ENCODE assay signal across 1 cellular context in the genomic region with DNA sequence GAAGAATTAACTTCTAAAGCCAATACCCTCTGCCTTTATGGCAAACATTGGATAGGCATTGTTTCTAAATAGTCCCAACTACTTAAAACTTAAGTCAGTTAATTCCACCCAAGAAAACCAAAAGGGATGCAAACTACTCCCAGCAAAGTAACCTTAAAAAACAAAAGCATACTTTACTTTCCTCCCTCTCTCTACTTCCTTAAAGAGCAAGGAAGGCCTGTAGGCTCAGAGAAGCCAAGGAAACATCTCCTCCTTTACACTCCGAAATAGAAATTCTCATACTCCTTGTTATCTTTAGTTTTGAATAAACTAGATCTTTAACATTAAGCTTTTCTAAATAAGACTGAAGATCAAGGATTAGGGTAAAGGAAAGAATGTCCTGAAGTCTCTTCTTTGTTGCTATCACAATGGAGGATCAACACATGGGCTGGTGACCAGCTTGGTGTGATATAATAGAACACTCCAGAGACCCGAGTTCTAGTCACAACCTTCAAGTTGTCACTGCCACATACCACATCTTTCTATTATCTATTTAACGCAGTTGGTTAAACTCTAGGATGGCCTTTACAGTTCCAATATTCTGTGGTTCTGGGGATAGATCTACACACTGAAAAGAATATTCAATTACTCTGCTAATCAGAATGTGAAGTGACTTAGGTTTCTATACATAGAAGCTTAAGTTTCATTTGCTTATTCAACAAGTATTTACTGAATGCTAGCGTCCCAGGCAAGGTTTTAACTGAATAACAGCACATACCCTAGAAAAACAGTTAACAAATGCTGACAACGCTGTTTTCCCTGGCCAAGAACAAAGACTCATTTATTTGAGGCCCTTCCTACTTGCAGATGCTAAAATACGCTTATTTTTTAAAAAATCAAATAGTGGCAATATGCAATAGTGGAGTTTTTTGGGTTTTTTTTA.
A peak's percentile ranks its signal among the peaks of the same experiment; 100 is the strongest.
TF ChIP-seq lines count a peak whose summit lies in the region.

No MANE protein-coding gene starts in this region.

TF ChIP-seq in A549, 52 proteins besides CTCF, POLR2A, EP300 and RAD21:
- TF ChIP-seq MAFK (IDR thresholded peaks at IDR 0.05; ENCODE audit: partially characterized antibody): peak; percentile 34
